Comparison of ENCODE assay signal across 8 cellular contexts in genomic region chr10:13440709-13441061, GRCh38.
DNase-seq lines count a peak whose midpoint lies in the region; ATAC-seq and TF ChIP-seq lines count a peak whose summit lies in the region.

No MANE protein-coding gene starts in this region.

- H3K4me3 Mint-ChIP-seq in activated naive CD8-positive, alpha-beta T cell = peak overlapping the region; percentile 71
- H3K4me3 Mint-ChIP-seq in activated naive CD8-positive, alpha-beta T cell treated with anti-CD3 and anti-CD28 coated beads for 36 hours = no peak overlapping the region
- H3K4me3 Mint-ChIP-seq in activated B cell treated with CpG ODN at 0.5 μM for 24 hours (peak overlapping the region; percentile 64), type B pancreatic cell (peak overlapping the region; percentile 83)

- no peak for DNase-seq in activated naive CD8-positive, alpha-beta T cell treated with anti-CD3 and anti-CD28 coated beads for 36 hours
- DNase-seq in activated B cell treated with CpG ODN at 0.5 μM for 24 hours (no peak), right lobe of liver (no peak), type B pancreatic cell (ENCODE audit: extremely low spot score, unreplicated experiment) (no peak), SJCRH30 (no peak)

- peak overlapping the region in 2 of 3 donors; percentile 23 to 41 for H3K4me3 ChIP-seq in right lobe of liver
- no peak overlapping the region; the same call in 1 of the 2 replicates for H3K4me3 ChIP-seq in SJCRH30

- H3K36me3 ChIP-seq in right lobe of liver = no peaks in the 10 kb centered on the region
- no peaks in the 10 kb centered on the region for H3K36me3 ChIP-seq in SJCRH30

- H3K36me3 Mint-ChIP-seq in activated naive CD8-positive, alpha-beta T cell = no peaks in the 10 kb centered on the region
- H3K36me3 Mint-ChIP-seq in activated naive CD8-positive, alpha-beta T cell treated with anti-CD3 and anti-CD28 coated beads for 36 hours = no peaks in the 10 kb centered on the region
- H3K36me3 Mint-ChIP-seq in activated B cell treated with CpG ODN at 0.5 μM for 24 hours (ENCODE audit: low read depth) (no peaks in the 10 kb centered on the region), type B pancreatic cell (no peaks in the 10 kb centered on the region)

- peaks cover 0 to 8% (median 4%) of the 10 kb centered on the region in 4 donors for H3K4me1 ChIP-seq in right lobe of liver
- peaks cover 6% of the 10 kb centered on the region; the same call in 1 of the 2 replicates for H3K4me1 ChIP-seq in SJCRH30

- H3K27me3 ChIP-seq in right lobe of liver = no peaks in the 10 kb centered on the region
- no peaks in the 10 kb centered on the region for H3K27me3 ChIP-seq in SJCRH30

- H3K9me3 ChIP-seq in right lobe of liver = no peaks in the 10 kb centered on the region
- H3K9me3 ChIP-seq in SJCRH30 (replicated peaks) = no peaks in the 10 kb centered on the region

- no peak for TF ChIP-seq CTCF in activated B cell treated with CpG ODN at 0.5 μM for 24 hours (IDR thresholded peaks at IDR 0.05)
- TF ChIP-seq CTCF in right lobe of liver (IDR thresholded peaks at IDR 0.05) = no peak
- TF ChIP-seq CTCF in type B pancreatic cell (conservative IDR thresholded peaks at IDR 0.05) = peak; percentile 28

- intact Hi-C loops in activated B cell treated with CpG ODN at 0.5 μM for 24 hours (cut with micrococcal nuclease) = loop anchor here (1.0 kb wide), 2 partner anchors 68 to 279 kb away; partner anchors contain the start of gene MCM10
- intact Hi-C loops in right lobe of liver (cut with DNase I) = no loop called here

- H3K4me1 Mint-ChIP-seq in activated naive CD8-positive, alpha-beta T cell (ENCODE audit: low read depth) = peaks cover 9% of the 10 kb centered on the region
- peaks cover 7% of the 10 kb centered on the region for H3K4me1 Mint-ChIP-seq in activated naive CD8-positive, alpha-beta T cell treated with anti-CD3 and anti-CD28 coated beads for 36 hours
- H3K4me1 Mint-ChIP-seq in activated B cell treated with CpG ODN at 0.5 μM for 24 hours = peaks cover 11% of the 10 kb centered on the region
- H3K4me1 Mint-ChIP-seq in type B pancreatic cell (ENCODE audit: unreplicated experiment) = peaks cover 17% of the 10 kb centered on the region

- no peak overlapping the region for H3K27ac Mint-ChIP-seq in activated naive CD8-positive, alpha-beta T cell
- no peak overlapping the region for H3K27ac Mint-ChIP-seq in activated naive CD8-positive, alpha-beta T cell treated with anti-CD3 and anti-CD28 coated beads for 36 hours
- H3K27ac Mint-ChIP-seq in activated B cell treated with CpG ODN at 0.5 μM for 24 hours (no peak overlapping the region), type B pancreatic cell (no peak overlapping the region)

- H3K27me3 Mint-ChIP-seq in activated naive CD8-positive, alpha-beta T cell = peaks cover 40% of the 10 kb centered on the region
- H3K27me3 Mint-ChIP-seq in activated naive CD8-positive, alpha-beta T cell treated with anti-CD3 and anti-CD28 coated beads for 36 hours = peaks cover 59% of the 10 kb centered on the region
- H3K27me3 Mint-ChIP-seq in activated B cell treated with CpG ODN at 0.5 μM for 24 hours (peaks cover 41% of the 10 kb centered on the region), type B pancreatic cell (peaks cover 42% of the 10 kb centered on the region)

- H3K27ac ChIP-seq in right lobe of liver (no peak overlapping the region), SJCRH30 (no peak overlapping the region)

- no peak for ATAC-seq in activated B cell treated with CpG ODN at 0.5 μM for 24 hours (ENCODE audit: low read depth)
- no peak for ATAC-seq in right lobe of liver
- ATAC-seq in HG03442 (IDR thresholded peaks at IDR 0.05; ENCODE audit: unreplicated experiment) = no peak
- ATAC-seq in GM19324 (IDR thresholded peaks at IDR 0.05; ENCODE audit: low FRiP score, unreplicated experiment) = no peak

- POLR2A ChIA-PET in activated B cell treated with CpG ODN at 0.5 μM for 24 hours (lab: Charles Lee) = interaction anchor here (0.6 to 1.0 kb wide), 2 partner anchors 9 to 69 kb away, joined by 3 to 6 read pairs; no protein-coding TSS in a partner anchor

- no peak for TF ChIP-seq POLR2A in right lobe of liver (IDR thresholded peaks at IDR 0.05)

- CTCF ChIA-PET in activated B cell treated with CpG ODN at 0.5 μM for 24 hours (lab: Charles Lee) = interaction anchor here (0.6 to 2.5 kb wide), 10 partner anchors 9 to 72 kb away, joined by 3 to 54 read pairs (median 4); no protein-coding TSS in a partner anchor

- H3K9me3 Mint-ChIP-seq in activated naive CD8-positive, alpha-beta T cell (ENCODE audit: low read depth) = no peaks in the 10 kb centered on the region
- H3K9me3 Mint-ChIP-seq in activated naive CD8-positive, alpha-beta T cell treated with anti-CD3 and anti-CD28 coated beads for 36 hours = no peaks in the 10 kb centered on the region
- H3K9me3 Mint-ChIP-seq in activated B cell treated with CpG ODN at 0.5 μM for 24 hours (no peaks in the 10 kb centered on the region), type B pancreatic cell (no peaks in the 10 kb centered on the region)

- WGBS in right lobe of liver (ENCODE audit: insufficient coverage, low coverage, low lambda C conversion rate, missing lambda C conversion rate) = 33% methylated on average over 5 of the region's 5 CpGs
